ENCODE assay signal across 3 cellular contexts in genomic region chr15:75716249-75716950, GRCh38. TPM values are rescaled to one million over a fixed set of nuclear protein-coding genes. Genes with fewer than 3 reads are reported as not detected.
"Had no signal": no experiment of that assay in that cellular context is flagged by ENCODE, and none has a peak within 500 bp of the region (broad histone marks: within the 10 kb centered on the region; RNA-seq: fewer than 3 reads in every experiment).

No MANE protein-coding gene starts in this region.

RNA-seq across cellular contexts. Expression of gene CSPG4, which starts 3.8 kb away (rescaled TPM):
- total RNA-seq: activated B cell treated with CpG ODN at 0.5 μM for 24 hours; activated CD8-positive, alpha-beta T cell treated with anti-CD3 and anti-CD28 coated beads for 36 hours; naive thymus-derived CD8-positive, alpha-beta T cell had no signal
